In genomic region chr3:72890166-72890925, GRCh38 we compare ENCODE assay signal across 10 cellular contexts. TPM values are rescaled to one million over a fixed set of nuclear protein-coding genes. Genes with fewer than 3 reads are reported as not detected.
DNase-seq lines count a peak whose midpoint lies in the region; ATAC-seq, FAIRE-seq and TF ChIP-seq lines count a peak whose summit lies in the region.
"Had no signal": no experiment of that assay in that cellular context is flagged by ENCODE, and none has a peak within 500 bp of the region (broad histone marks: within the 10 kb centered on the region; RNA-seq: fewer than 3 reads in every experiment).

No MANE protein-coding gene starts in this region.

- no peaks in the 10 kb centered on the region for H3K36me3 ChIP-seq in subcutaneous abdominal adipose tissue (ENCODE audit: control insufficient read depth in 5 of 5, insufficient read depth in 5 of 5, low read length in 5 of 5)

- peak overlapping the region; percentile 64 for H3K27ac ChIP-seq in subcutaneous abdominal adipose tissue (ENCODE audit: low read depth, low read length)

- peaks cover 5 to 71% (median 44%) of the 10 kb centered on the region in 5 donors for H3K4me1 ChIP-seq in subcutaneous abdominal adipose tissue (ENCODE audit: control insufficient read depth in 5 of 5, insufficient read depth in 5 of 5, low read length in 5 of 5)

- FAIRE-seq in HTR-8/SVneo (lab: Jason Lieb, UNC) = peak; percentile 59

- H3K27me3 ChIP-seq in subcutaneous abdominal adipose tissue (ENCODE audit: control insufficient read depth in 5 of 5, insufficient read depth in 4 of 5, low read length in 5 of 5) = peaks cover 0 to 5% (median 3%) of the 10 kb centered on the region in 5 donors

- no peaks in the 10 kb centered on the region for H3K9me3 ChIP-seq in subcutaneous abdominal adipose tissue (ENCODE audit: control insufficient read depth in 5 of 5, low read length in 5 of 5)

- ATAC-seq in GM19035 (IDR thresholded peaks at IDR 0.05; ENCODE audit: unreplicated experiment) (no peak), GM21717 (IDR thresholded peaks at IDR 0.05; ENCODE audit: unreplicated experiment) (no peak)
- ATAC-seq: stimulated activated naive CD8-positive, alpha-beta T cell treated with anti-CD3 and anti-CD28 coated beads, Interleukin-15, Interleukin-2, amounts not matched to agents 100 U/mL and 50 U/mL, for 24 hours had no signal

- in situ Hi-C loops in astrocyte of the cerebellum (cut with HindIII; ENCODE audit: low sequenced_read_pairs) = no loop called here

- no peak for DNase-seq in HTR-8/SVneo (ENCODE audit: insufficient read length, low spot score)
- no peak for DNase-seq in astrocyte of the cerebellum (ENCODE audit: low read depth)
- DNase-seq in left kidney (ENCODE audit: low read depth, low spot score) = peak; percentile 10
- no peak for DNase-seq in cerebellum (ENCODE audit: low spot score)
- no peak for DNase-seq in ecto neural progenitor cell (ENCODE audit: low spot score)
- DNase-seq: activated naive CD4-positive, alpha-beta T cell treated with anti-CD3 and anti-CD28 coated beads for 36 hours; stimulated activated naive CD8-positive, alpha-beta T cell treated with anti-CD3 and anti-CD28 coated beads, Interleukin-15, Interleukin-2, amounts not matched to agents 100 U/mL and 50 U/mL, for 24 hours had no signal

- peak overlapping the region in 1 of 5 donors; percentile 7 for H3K9ac ChIP-seq in subcutaneous abdominal adipose tissue (ENCODE audit: low read length in 5 of 5)

- H3K4me3 ChIP-seq in astrocyte of the cerebellum (ENCODE audit: low read depth, low read length) = peak overlapping the region; percentile 70
- no peak overlapping the region for H3K4me3 ChIP-seq in subcutaneous abdominal adipose tissue (ENCODE audit: low read depth in 1 of 5, low read length in 5 of 5)

- no peak for TF ChIP-seq CTCF in astrocyte of the cerebellum (IDR thresholded peaks at IDR 0.05; ENCODE audit: low read depth, low read length, missing control alignments)

RNA-seq across cellular contexts. Expression of gene GXYLT2, which starts 2.5 kb away (rescaled TPM):
- total RNA-seq in cerebellum = 7.4 TPM
- total RNA-seq: activated naive CD4-positive, alpha-beta T cell treated with anti-CD3 and anti-CD28 coated beads for 36 hours had no signal

RNA-seq across cellular contexts. Expression of gene SHQ1, which starts 42.1 kb away (rescaled TPM):
- 15.7 TPM for total RNA-seq in cerebellum
